Comparison of ENCODE assay signal across 1 cellular context in genomic region chr5:123036391-123037103, GRCh38.
TF ChIP-seq lines count a peak whose summit lies in the region.

TSS of gene PPIC (minus strand) at chr5:123036725. CDS start at chr5:123036625, 100 bp downstream.

TF ChIP-seq in HEK293, 187 proteins besides CTCF, POLR2A, EP300 and RAD21 (continued from another document and continues in another):
- TF ChIP-seq BCL6B (tag by site-specific recombination; IDR thresholded peaks at IDR 0.05) (no peak), ZNF404 (tag by site-specific recombination; IDR thresholded peaks at IDR 0.05) (peak; percentile 20; the same call in 1 of the 2 replicates), ZBTB48 (tag by site-specific recombination; IDR thresholded peaks at IDR 0.05) (peak; percentile 47; the same call in 1 of the 2 replicates), ZNF473 (tag by site-specific recombination; IDR thresholded peaks at IDR 0.05) (no peak), ZNF202 (tag by site-specific recombination; IDR thresholded peaks at IDR 0.05; ENCODE audit: borderline replicate concordance) (no peak), IKZF3 (tag by site-specific recombination; IDR thresholded peaks at IDR 0.05) (peak; percentile 98), GFI1B (tag by site-specific recombination; IDR thresholded peaks at IDR 0.05) (no peak), ZNF394 (tag by site-specific recombination; IDR thresholded peaks at IDR 0.05; ENCODE audit: borderline replicate concordance) (peak; percentile 10; the same call in 1 of the 2 replicates), ZNF558 (tag by site-specific recombination; IDR thresholded peaks at IDR 0.05) (no peak), ZNF548 (tag by site-specific recombination; IDR thresholded peaks at IDR 0.05) (no peak), ZNF549 (tag by site-specific recombination; IDR thresholded peaks at IDR 0.05) (no peak), TSHZ1 (tag by site-specific recombination; IDR thresholded peaks at IDR 0.05; ENCODE audit: borderline replicate concordance) (no peak), ZNF114 (tag by site-specific recombination; IDR thresholded peaks at IDR 0.05) (no peak), ZNF560 (tag by site-specific recombination; IDR thresholded peaks at IDR 0.05; ENCODE audit: borderline replicate concordance) (no peak), ZNF391 (tag by site-specific recombination; IDR thresholded peaks at IDR 0.05; ENCODE audit: borderline replicate concordance, low read depth) (no peak), ELK4 (IDR thresholded peaks at IDR 0.05; ENCODE audit: borderline replicate concordance, low read depth, low read length) (no peak), ZNF16 (tag by site-specific recombination; IDR thresholded peaks at IDR 0.05; ENCODE audit: low read depth) (no peak), ATF2 (tag by site-specific recombination; IDR thresholded peaks at IDR 0.05; ENCODE audit: low read depth) (no peak), ZBTB26 (tag by site-specific recombination; optimal IDR thresholded peaks at IDR 0.05) (peak; percentile 100), ZNF629 (tag by site-specific recombination; IDR thresholded peaks at IDR 0.05) (0 out of 2 replicates have a peak, but pooled peaks have one; percentile 22), HOXA7 (CRISPR knock-in tag; IDR thresholded peaks at IDR 0.05; ENCODE audit: borderline replicate concordance) (no peak), ZNF121 (tag by site-specific recombination; IDR thresholded peaks at IDR 0.05) (no peak), ZNF19 (tag by site-specific recombination; IDR thresholded peaks at IDR 0.05; ENCODE audit: low read depth) (no peak), ZBTB44 (tag by site-specific recombination; IDR thresholded peaks at IDR 0.05) (0 out of 2 replicates have a peak, but pooled peaks have one; percentile 12), ZNF623 (tag by site-specific recombination; IDR thresholded peaks at IDR 0.05) (no peak), ZSCAN4 (tag by site-specific recombination; IDR thresholded peaks at IDR 0.05) (no peak), ZNF292 (tag by site-specific recombination; IDR thresholded peaks at IDR 0.05; ENCODE audit: borderline replicate concordance, low read depth) (no peak), ZNF37A (tag by site-specific recombination; IDR thresholded peaks at IDR 0.05) (no peak), KLF10 (tag by site-specific recombination; IDR thresholded peaks at IDR 0.05) (0 out of 2 replicates have a peak, but pooled peaks have one; percentile 47), ZNF837 (tag by site-specific recombination; IDR thresholded peaks at IDR 0.05) (no peak), ZSCAN18 (tag by site-specific recombination; IDR thresholded peaks at IDR 0.05) (no peak), HOXC10 (CRISPR knock-in tag; IDR thresholded peaks at IDR 0.05) (no peak), GLIS1 (tag by site-specific recombination; IDR thresholded peaks at IDR 0.05) (no peak), ZNF398 (tag by site-specific recombination; IDR thresholded peaks at IDR 0.05) (0 out of 2 replicates have a peak, but pooled peaks have one; percentile 3), ZNF645 (tag by site-specific recombination; IDR thresholded peaks at IDR 0.05) (no peak), ZNF354C (tag by site-specific recombination; IDR thresholded peaks at IDR 0.05; ENCODE audit: borderline replicate concordance, low read depth) (no peak), BCL11A (tag by site-specific recombination; IDR thresholded peaks at IDR 0.05; ENCODE audit: low read depth) (no peak; the same call in 1 of the 2 replicates), SP7 (tag by site-specific recombination; IDR thresholded peaks at IDR 0.05) (0 out of 2 replicates have a peak, but pooled peaks have one; percentile 45), ZNF18 (tag by site-specific recombination; IDR thresholded peaks at IDR 0.05) (no peak), ZNF324 (tag by site-specific recombination; IDR thresholded peaks at IDR 0.05) (no peak), ZNF311 (tag by site-specific recombination; IDR thresholded peaks at IDR 0.05; ENCODE audit: borderline replicate concordance) (no peak), ZNF112 (tag by site-specific recombination; IDR thresholded peaks at IDR 0.05) (no peak), KLF9 (tag by site-specific recombination; IDR thresholded peaks at IDR 0.05; ENCODE audit: low read depth) (peak; percentile 63), ZNF776 (tag by site-specific recombination; IDR thresholded peaks at IDR 0.05; ENCODE audit: borderline replicate concordance) (no peak), ZNF133 (tag by site-specific recombination; IDR thresholded peaks at IDR 0.05) (no peak), ZNF555 (tag by site-specific recombination; conservative IDR thresholded peaks at IDR 0.05) (no peak), ZNF341 (tag by site-specific recombination; IDR thresholded peaks at IDR 0.05; ENCODE audit: low read depth) (peak; percentile 82)
